In the genomic region with DNA sequence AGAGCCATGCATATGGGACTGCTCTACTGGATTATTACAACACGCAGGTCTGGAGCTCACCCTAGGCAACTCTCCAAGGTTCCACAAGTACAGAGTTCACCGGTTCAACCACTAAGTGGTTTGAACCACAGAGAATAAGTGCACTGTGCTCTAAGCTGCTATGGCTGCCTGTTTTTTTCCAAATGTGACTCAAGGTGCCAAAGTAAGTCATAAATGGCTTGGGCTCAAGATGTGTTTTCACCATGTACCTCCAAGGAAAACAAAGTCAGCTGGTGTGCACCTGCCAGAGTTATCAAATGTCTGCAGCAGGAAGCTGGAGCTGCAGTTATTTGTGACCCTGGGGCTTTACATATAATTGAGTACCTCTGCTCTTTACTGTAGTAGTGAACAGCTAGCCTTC, we compare ENCODE assay signal across 10 cellular contexts.
DNase-seq lines count a peak whose midpoint lies in the region; ATAC-seq and TF ChIP-seq lines count a peak whose summit lies in the region.
"Had no signal": no experiment of that assay in that cellular context is flagged by ENCODE, and none has a peak within 500 bp of the region (broad histone marks: within the 10 kb centered on the region; RNA-seq: fewer than 3 reads in every experiment).

No MANE protein-coding gene starts in this region.

- TF ChIP-seq EP300 in upper lobe of left lung (IDR thresholded peaks at IDR 0.05), result no peak

- H3K9me3 ChIP-seq in upper lobe of left lung, result no peaks in the 10 kb centered on the region

- peak overlapping the region in 1 of 4 donors; percentile 32 for H3K27ac ChIP-seq in upper lobe of left lung

- H3K4me1 ChIP-seq in upper lobe of left lung, result peaks cover 0 to 23% (median 6%) of the 10 kb centered on the region in 4 donors

- H3K27me3 ChIP-seq in upper lobe of left lung, result no peaks in the 10 kb centered on the region

- no peak for TF ChIP-seq CTCF in foreskin fibroblast (IDR thresholded peaks at IDR 0.05; ENCODE audit: low read depth, low read length)
- no peak for TF ChIP-seq CTCF in upper lobe of left lung (IDR thresholded peaks at IDR 0.05)

- DNase-seq in NCI-H510A treated with DMSO at 0.1 percent for 48 hours (lab: John Stamatoyannopoulos, UW) (peak; percentile 57), NCI-H510A (lab: John Stamatoyannopoulos, UW) (no peak), NCI-H774 (lab: John Stamatoyannopoulos, UW) (peak; percentile 62), foreskin fibroblast (peak; percentile 79 to 84), upper lobe of left lung (peak in 1 of 2 donors; percentile 72)
- DNase-seq in activated CD4-positive, alpha-beta T cell treated with anti-CD3 and anti-CD28 coated beads for 4 hours, result no peak
- DNase-seq: activated T-cell treated with anti-CD3 and anti-CD28 coated beads, Interleukin-2, amount 50 U/mL, for 24 hours; stimulated activated CD4-positive, alpha-beta T cell treated with anti-CD3 and anti-CD28 coated beads, Interleukin-4, amount 100 ng/mL, for 4 hours had no signal

- peaks cover 0 to 75% (median 30%) of the 10 kb centered on the region in 4 donors for H3K36me3 ChIP-seq in upper lobe of left lung

- no peak overlapping the region for H3K4me3 ChIP-seq in foreskin fibroblast (ENCODE audit: low read depth in 1 of 2, low read length in 2 of 2)
- no peak overlapping the region for H3K4me3 ChIP-seq in upper lobe of left lung

- TF ChIP-seq POLR2A in upper lobe of left lung (IDR thresholded peaks at IDR 0.05), result no peak

- 51 to 54% methylated on average over 2 of the region's 2 CpGs for WGBS in upper lobe of left lung, 2 donors

- ATAC-seq in upper lobe of left lung (ENCODE audit: low FRiP score in 2 of 2), result peak; percentile 23 to 70
- no peak for ATAC-seq in GM18907 (IDR thresholded peaks at IDR 0.05; ENCODE audit: unreplicated experiment)
- no peak for ATAC-seq in GM18867 (IDR thresholded peaks at IDR 0.05; ENCODE audit: unreplicated experiment)

Comparison
In these comparisons a context has a peak if more than half of its experiments do, and no peak if none do; other contexts are left out.
1. DNase-seq: peak in NCI-H510A treated with DMSO at 0.1 percent for 48 hours (single experiment), NCI-H774 (single experiment) and foreskin fibroblast (2 of 2); none in NCI-H510A (single experiment) and activated CD4-positive, alpha-beta T cell treated with anti-CD3 and anti-CD28 coated beads for 4 hours (0 of 2).
2. ATAC-seq: peak in upper lobe of left lung (2 of 2); none in GM18907 (single experiment) and GM18867 (single experiment).